ENCODE assay signal across 12 cellular contexts in the genomic region with DNA sequence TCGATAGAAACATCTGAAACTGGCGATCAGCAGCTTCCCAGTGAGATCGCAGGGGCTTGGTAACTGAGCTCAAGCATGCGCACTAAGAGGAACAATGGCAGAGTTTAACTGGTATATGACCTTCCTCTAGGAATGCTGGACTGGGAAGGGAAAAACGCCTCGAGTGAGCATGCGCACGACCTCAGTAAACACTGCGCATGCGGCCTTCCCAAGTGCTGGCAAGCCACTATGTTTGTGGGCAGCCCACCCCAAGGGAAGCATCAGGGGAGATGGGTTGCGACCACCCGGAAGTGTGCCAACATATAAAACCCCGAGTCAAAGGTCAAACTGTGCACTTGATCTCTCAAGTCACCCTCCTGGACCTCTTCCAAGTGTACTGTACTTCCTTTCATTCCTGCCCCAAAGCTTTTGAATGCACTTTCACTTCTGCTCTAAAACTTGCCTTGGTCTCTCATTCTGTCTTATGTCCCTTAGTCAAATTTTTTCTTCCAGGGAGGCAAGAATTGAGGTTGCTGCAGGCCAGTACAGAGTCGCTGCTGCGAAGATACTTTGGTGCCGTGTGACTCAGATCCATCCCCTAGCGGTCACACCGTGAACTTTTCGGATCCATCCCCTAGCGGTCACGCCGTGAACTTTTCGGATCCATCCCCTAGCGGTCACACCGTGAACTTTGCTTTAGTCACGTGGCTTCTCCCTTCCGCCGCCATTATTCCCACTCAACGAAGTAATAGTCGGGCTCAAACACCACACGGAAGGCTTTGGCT.
DNase-seq lines count a peak whose midpoint lies in the region; ATAC-seq and TF ChIP-seq lines count a peak whose summit lies in the region.
"Had no signal": no experiment of that assay in that cellular context is flagged by ENCODE, and none has a peak within 500 bp of the region (broad histone marks: within the 10 kb centered on the region; RNA-seq: fewer than 3 reads in every experiment).

No MANE protein-coding gene starts in this region.

- peak overlapping the region; percentile 90 for H3K27ac Mint-ChIP-seq in dendritic cell treated with granulocyte-macrophage colony-stimulating factor and Interleukin-4, amounts not matched to agents 40 ng/mL and 50 ng/mL, for 4 days
- H3K27ac Mint-ChIP-seq: activated naive CD8-positive, alpha-beta T cell treated with anti-CD3 and anti-CD28 coated beads, Interleukin-2, amount 10 ng/mL, durations not matched to agents 7 days and 5 days; T-helper 1 cell treated with Interleukin-12 subunit alpha and Interleukin-12 subunit beta and Interleukin-4 antibody, amounts not matched to agents 30 μg/mL and 1 μg/mL, for 36 hours had no signal

- H3K27me3 Mint-ChIP-seq in dendritic cell treated with granulocyte-macrophage colony-stimulating factor and Interleukin-4, amounts not matched to agents 40 ng/mL and 50 ng/mL, for 4 days: peaks cover 3% of the 10 kb centered on the region

- H3K4me3 Mint-ChIP-seq in dendritic cell treated with granulocyte-macrophage colony-stimulating factor and Interleukin-4, amounts not matched to agents 40 ng/mL and 50 ng/mL, for 4 days: peak overlapping the region; percentile 24
- H3K4me3 Mint-ChIP-seq: activated naive CD8-positive, alpha-beta T cell treated with anti-CD3 and anti-CD28 coated beads, Interleukin-2, amount 10 ng/mL, durations not matched to agents 7 days and 5 days; T-helper 1 cell treated with Interleukin-12 subunit alpha and Interleukin-12 subunit beta and Interleukin-4 antibody, amounts not matched to agents 30 μg/mL and 1 μg/mL, for 36 hours had no signal

- WGBS in right lobe of liver (ENCODE audit: insufficient coverage, low coverage, low lambda C conversion rate, missing lambda C conversion rate): 62% methylated on average over 23 of the region's 31 CpGs
- 39 to 47% methylated on average over 28 to 31 of the region's 31 CpGs for WGBS in tibial nerve, 2 donors

- peak overlapping the region in 1 of 3 donors; percentile 63 for H3K27ac ChIP-seq in right lobe of liver
- peak overlapping the region in 2 of 4 donors; percentile 9 to 40 for H3K27ac ChIP-seq in tibial nerve
- H3K27ac ChIP-seq: C4-2B had no signal

- no peaks in the 10 kb centered on the region for H3K9me3 Mint-ChIP-seq in dendritic cell treated with granulocyte-macrophage colony-stimulating factor and Interleukin-4, amounts not matched to agents 40 ng/mL and 50 ng/mL, for 4 days
- H3K9me3 Mint-ChIP-seq: activated naive CD8-positive, alpha-beta T cell treated with anti-CD3 and anti-CD28 coated beads, Interleukin-2, amount 10 ng/mL, durations not matched to agents 7 days and 5 days; T-helper 1 cell treated with Interleukin-12 subunit alpha and Interleukin-12 subunit beta and Interleukin-4 antibody, amounts not matched to agents 30 μg/mL and 1 μg/mL, for 36 hours had no signal

- no peak overlapping the region for H3K4me3 ChIP-seq in right lobe of liver
- peak overlapping the region in 1 of 4 donors; percentile 40 for H3K4me3 ChIP-seq in tibial nerve

- H3K4me1 Mint-ChIP-seq in dendritic cell treated with granulocyte-macrophage colony-stimulating factor and Interleukin-4, amounts not matched to agents 40 ng/mL and 50 ng/mL, for 4 days (ENCODE audit: low read depth): peaks cover 72% of the 10 kb centered on the region
- H3K4me1 Mint-ChIP-seq: activated naive CD8-positive, alpha-beta T cell treated with anti-CD3 and anti-CD28 coated beads, Interleukin-2, amount 10 ng/mL, durations not matched to agents 7 days and 5 days had no signal

- H3K4me1 ChIP-seq in right lobe of liver (no peaks in the 10 kb centered on the region), tibial nerve (peaks cover 0 to 49% (median 18%) of the 10 kb centered on the region in 4 donors)

- TF ChIP-seq CTCF in right lobe of liver (IDR thresholded peaks at IDR 0.05) (peak; percentile 21 to 48 (median 27)), tibial nerve (IDR thresholded peaks at IDR 0.05) (peak; percentile 47 to 98 (median 60))

- TF ChIP-seq POLR2A in right lobe of liver (IDR thresholded peaks at IDR 0.05) (no peak), tibial nerve (IDR thresholded peaks at IDR 0.05) (no peak)

- peak; percentile 55 for DNase-seq in activated CD8-positive, alpha-beta memory T cell treated with anti-CD3 and anti-CD28 coated beads for 24 hours
- no peak for DNase-seq in activated CD8-positive, alpha-beta memory T cell treated with anti-CD3 and anti-CD28 coated beads, Interleukin-2, amount 50 U/mL, for 4 hours
- DNase-seq in right lobe of liver (no peak), tibial nerve (ENCODE audit: low spot score in 2 of 2) (peak in 1 of 2 donors; percentile 48), DMS 273 (lab: John Stamatoyannopoulos, UW; ENCODE audit: unreplicated experiment) (no peak), retina (no peak)
- DNase-seq: activated naive CD8-positive, alpha-beta T cell treated with anti-CD3 and anti-CD28 coated beads, Interleukin-2, amount 10 ng/mL, durations not matched to agents 7 days and 5 days; NCI-H2029 had no signal

- intact Hi-C loops in dendritic cell treated with granulocyte-macrophage colony-stimulating factor and Interleukin-4, amounts not matched to agents 40 ng/mL and 50 ng/mL, for 4 days (cut with micrococcal nuclease): loop anchor here (5.0 kb wide), 1 partner anchor 62 kb away; no protein-coding TSS in a partner anchor
- intact Hi-C loops in right lobe of liver (cut with DNase I): no loop called here

- H3K36me3 ChIP-seq in right lobe of liver (no peaks in the 10 kb centered on the region), tibial nerve (no peaks in the 10 kb centered on the region)

- peak in 1 of 2 donors; percentile 42 for TF ChIP-seq EP300 in tibial nerve (IDR thresholded peaks at IDR 0.05)

- no peaks in the 10 kb centered on the region for H3K27me3 ChIP-seq in right lobe of liver
- H3K27me3 ChIP-seq in tibial nerve: no peaks in the 10 kb centered on the region

- ATAC-seq in right lobe of liver: peak; percentile 13 to 74 (median 49)
- no peak for ATAC-seq in GM19397 (IDR thresholded peaks at IDR 0.05; ENCODE audit: unreplicated experiment)

- no peaks in the 10 kb centered on the region for H3K36me3 Mint-ChIP-seq in dendritic cell treated with granulocyte-macrophage colony-stimulating factor and Interleukin-4, amounts not matched to agents 40 ng/mL and 50 ng/mL, for 4 days (ENCODE audit: low read depth)
- H3K36me3 Mint-ChIP-seq: activated naive CD8-positive, alpha-beta T cell treated with anti-CD3 and anti-CD28 coated beads, Interleukin-2, amount 10 ng/mL, durations not matched to agents 7 days and 5 days had no signal

- no peaks in the 10 kb centered on the region for H3K9me3 ChIP-seq in right lobe of liver
- H3K9me3 ChIP-seq in tibial nerve: no peaks in the 10 kb centered on the region
